ENCODE assay signal across 1 cellular context in the genomic region with DNA sequence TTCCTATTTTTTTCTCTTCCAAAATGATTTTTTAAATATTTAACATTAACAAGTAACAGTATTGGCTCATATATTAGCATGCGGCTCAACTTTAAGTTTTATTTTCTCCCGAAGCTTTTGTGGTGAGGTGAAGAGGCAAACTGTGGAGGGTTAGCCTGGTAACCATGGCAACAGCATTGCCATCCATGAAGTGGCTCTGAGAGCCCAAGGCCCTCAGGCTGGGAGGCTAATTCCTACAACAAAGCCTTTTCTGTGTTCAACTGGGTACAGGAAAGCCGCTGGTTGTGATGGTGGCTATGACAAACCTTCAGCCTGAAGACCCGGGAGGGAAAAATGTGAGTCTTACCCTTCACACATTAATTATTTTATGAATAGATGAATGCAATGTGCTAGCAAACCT.
TF ChIP-seq lines count a peak whose summit lies in the region.

No MANE protein-coding gene starts in this region.

TF ChIP-seq in GM23338, 12 proteins besides CTCF, POLR2A, EP300 and RAD21 (continued from another document):
- TF ChIP-seq, protein P1, sequence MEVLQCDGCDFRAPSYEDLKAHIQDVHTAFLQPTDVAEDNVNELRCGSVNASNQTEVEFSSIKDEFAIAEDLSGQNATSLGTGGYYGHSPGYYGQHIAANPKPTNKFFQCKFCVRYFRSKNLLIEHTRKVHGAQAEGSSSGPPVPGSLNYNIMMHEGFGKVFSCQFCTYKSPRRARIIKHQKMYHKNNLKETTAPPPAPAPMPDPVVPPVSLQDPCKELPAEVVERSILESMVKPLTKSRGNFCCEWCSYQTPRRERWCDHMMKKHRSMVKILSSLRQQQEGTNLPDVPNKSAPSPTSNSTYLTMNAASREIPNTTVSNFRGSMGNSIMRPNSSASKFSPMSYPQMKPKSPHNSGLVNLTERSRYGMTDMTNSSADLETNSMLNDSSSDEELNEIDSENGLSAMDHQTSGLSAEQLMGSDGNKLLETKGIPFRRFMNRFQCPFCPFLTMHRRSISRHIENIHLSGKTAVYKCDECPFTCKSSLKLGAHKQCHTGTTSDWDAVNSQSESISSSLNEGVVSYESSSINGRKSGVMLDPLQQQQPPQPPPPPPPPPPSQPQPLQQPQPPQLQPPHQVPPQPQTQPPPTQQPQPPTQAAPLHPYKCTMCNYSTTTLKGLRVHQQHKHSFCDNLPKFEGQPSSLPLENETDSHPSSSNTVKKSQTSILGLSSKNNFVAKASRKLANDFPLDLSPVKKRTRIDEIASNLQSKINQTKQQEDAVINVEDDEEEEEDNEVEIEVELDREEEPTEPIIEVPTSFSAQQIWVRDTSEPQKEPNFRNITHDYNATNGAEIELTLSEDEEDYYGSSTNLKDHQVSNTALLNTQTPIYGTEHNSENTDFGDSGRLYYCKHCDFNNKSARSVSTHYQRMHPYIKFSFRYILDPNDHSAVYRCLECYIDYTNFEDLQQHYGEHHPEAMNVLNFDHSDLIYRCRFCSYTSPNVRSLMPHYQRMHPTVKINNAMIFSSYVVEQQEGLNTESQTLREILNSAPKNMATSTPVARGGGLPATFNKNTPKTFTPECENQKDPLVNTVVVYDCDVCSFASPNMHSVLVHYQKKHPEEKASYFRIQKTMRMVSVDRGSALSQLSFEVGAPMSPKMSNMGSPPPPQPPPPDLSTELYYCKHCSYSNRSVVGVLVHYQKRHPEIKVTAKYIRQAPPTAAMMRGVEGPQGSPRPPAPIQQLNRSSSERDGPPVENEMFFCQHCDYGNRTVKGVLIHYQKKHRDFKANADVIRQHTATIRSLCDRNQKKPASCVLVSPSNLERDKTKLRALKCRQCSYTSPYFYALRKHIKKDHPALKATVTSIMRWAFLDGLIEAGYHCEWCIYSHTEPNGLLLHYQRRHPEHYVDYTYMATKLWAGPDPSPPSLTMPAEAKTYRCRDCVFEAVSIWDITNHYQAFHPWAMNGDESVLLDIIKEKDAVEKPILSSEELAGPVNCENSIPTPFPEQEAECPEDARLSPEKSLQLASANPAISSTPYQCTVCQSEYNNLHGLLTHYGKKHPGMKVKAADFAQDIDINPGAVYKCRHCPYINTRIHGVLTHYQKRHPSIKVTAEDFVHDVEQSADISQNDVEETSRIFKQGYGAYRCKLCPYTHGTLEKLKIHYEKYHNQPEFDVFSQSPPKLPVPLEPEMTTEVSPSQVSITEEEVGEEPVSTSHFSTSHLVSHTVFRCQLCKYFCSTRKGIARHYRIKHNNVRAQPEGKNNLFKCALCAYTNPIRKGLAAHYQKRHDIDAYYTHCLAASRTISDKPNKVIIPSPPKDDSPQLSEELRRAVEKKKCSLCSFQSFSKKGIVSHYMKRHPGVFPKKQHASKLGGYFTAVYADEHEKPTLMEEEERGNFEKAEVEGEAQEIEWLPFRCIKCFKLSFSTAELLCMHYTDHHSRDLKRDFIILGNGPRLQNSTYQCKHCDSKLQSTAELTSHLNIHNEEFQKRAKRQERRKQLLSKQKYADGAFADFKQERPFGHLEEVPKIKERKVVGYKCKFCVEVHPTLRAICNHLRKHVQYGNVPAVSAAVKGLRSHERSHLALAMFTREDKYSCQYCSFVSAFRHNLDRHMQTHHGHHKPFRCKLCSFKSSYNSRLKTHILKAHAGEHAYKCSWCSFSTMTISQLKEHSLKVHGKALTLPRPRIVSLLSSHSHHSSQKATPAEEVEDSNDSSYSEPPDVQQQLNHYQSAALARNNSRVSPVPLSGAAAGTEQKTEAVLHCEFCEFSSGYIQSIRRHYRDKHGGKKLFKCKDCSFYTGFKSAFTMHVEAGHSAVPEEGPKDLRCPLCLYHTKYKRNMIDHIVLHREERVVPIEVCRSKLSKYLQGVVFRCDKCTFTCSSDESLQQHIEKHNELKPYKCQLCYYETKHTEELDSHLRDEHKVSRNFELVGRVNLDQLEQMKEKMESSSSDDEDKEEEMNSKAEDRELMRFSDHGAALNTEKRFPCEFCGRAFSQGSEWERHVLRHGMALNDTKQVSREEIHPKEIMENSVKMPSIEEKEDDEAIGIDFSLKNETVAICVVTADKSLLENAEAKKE (CRISPR knock-in tag; IDR thresholded peaks at IDR 0.05): no peak
- no peak for TF ChIP-seq EZH2 (IDR thresholded peaks at IDR 0.05; ENCODE audit: low read depth, unreplicated experiment)
- TF ChIP-seq JUNB (IDR thresholded peaks at IDR 0.05; ENCODE audit: unreplicated experiment): no peak
- TF ChIP-seq ZNF114 (CRISPR knock-in tag; IDR thresholded peaks at IDR 0.05): no peak
- no peak for TF ChIP-seq EZH2phosphoT487 (IDR thresholded peaks at IDR 0.05; ENCODE audit: unreplicated experiment)
- TF ChIP-seq CREB1 (CRISPR knock-in tag; IDR thresholded peaks at IDR 0.05; ENCODE audit: low read depth): no peak
- TF ChIP-seq STAT1 (IDR thresholded peaks at IDR 0.05; ENCODE audit: unreplicated experiment): no peak
- TF ChIP-seq NANOG (IDR thresholded peaks at IDR 0.05; ENCODE audit: borderline replicate concordance): no peak
- TF ChIP-seq ZNF331 (CRISPR knock-in tag; IDR thresholded peaks at IDR 0.05; ENCODE audit: low read depth): no peak
- TF ChIP-seq, protein P2, sequence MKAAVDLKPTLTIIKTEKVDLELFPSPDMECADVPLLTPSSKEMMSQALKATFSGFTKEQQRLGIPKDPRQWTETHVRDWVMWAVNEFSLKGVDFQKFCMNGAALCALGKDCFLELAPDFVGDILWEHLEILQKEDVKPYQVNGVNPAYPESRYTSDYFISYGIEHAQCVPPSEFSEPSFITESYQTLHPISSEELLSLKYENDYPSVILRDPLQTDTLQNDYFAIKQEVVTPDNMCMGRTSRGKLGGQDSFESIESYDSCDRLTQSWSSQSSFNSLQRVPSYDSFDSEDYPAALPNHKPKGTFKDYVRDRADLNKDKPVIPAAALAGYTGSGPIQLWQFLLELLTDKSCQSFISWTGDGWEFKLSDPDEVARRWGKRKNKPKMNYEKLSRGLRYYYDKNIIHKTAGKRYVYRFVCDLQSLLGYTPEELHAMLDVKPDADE (IDR thresholded peaks at IDR 0.05): no peak
